19 cellular contexts compared by ENCODE assay signal in the genomic region with DNA sequence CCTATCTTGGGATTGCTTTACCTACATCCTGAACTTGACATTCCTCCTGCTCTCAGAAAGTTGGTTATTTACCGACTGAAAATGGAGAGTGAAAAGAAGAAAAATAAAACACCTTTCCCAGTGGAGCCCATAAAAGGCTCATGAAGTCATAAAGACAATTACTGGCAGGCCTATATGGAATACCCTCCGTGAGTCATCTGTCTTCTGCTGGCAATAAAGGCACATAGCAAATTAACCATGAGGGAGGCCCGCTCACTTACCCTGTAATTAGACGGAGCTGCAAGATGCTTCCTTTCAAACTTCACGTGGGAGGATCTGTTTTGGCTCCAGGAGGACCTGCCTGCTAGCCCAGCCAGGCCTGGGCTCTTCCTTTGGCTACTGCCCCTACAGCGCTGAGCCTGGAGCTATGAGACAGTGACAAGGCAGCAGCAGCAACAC.
DNase-seq lines count a peak whose midpoint lies in the region; ATAC-seq and TF ChIP-seq lines count a peak whose summit lies in the region.
"Had no signal": no experiment of that assay in that cellular context is flagged by ENCODE, and none has a peak within 500 bp of the region (broad histone marks: within the 10 kb centered on the region; RNA-seq: fewer than 3 reads in every experiment).

No MANE protein-coding gene starts in this region.

- H3K9me3 ChIP-seq in neural progenitor cell (ENCODE audit: low read depth) = no peaks in the 10 kb centered on the region
- H3K9me3 ChIP-seq: esophagus squamous epithelium, vagina had no signal

- H3K9me3 Mint-ChIP-seq in neural progenitor cell = peaks cover 9% of the 10 kb centered on the region
- H3K9me3 Mint-ChIP-seq: activated CD8-positive, alpha-beta T cell treated with anti-CD3 and anti-CD28 coated beads for 36 hours; activated naive CD8-positive, alpha-beta T cell treated with anti-CD3 and anti-CD28 coated beads, Interleukin-2, amount 10 ng/mL, durations not matched to agents 7 days and 5 days; natural killer cell treated with Interleukin-12 subunit alpha and Interleukin-12 subunit beta and Interleukin-15 and Interleukin-18, amount 100 ng/mL, for 72 hours; WTC11 had no signal

- H3K36me3 Mint-ChIP-seq in neural progenitor cell = no peaks in the 10 kb centered on the region
- H3K36me3 Mint-ChIP-seq: activated naive CD8-positive, alpha-beta T cell treated with anti-CD3 and anti-CD28 coated beads, Interleukin-2, amount 10 ng/mL, durations not matched to agents 7 days and 5 days; CD8-positive, alpha-beta memory T cell; natural killer cell treated with Interleukin-12 subunit alpha and Interleukin-12 subunit beta and Interleukin-15 and Interleukin-18, amount 100 ng/mL, for 72 hours; WTC11 had no signal

- no peaks in the 10 kb centered on the region for H3K36me3 ChIP-seq in neural progenitor cell
- H3K36me3 ChIP-seq: esophagus squamous epithelium, vagina had no signal

- H3K27me3 ChIP-seq in neural progenitor cell = no peaks in the 10 kb centered on the region
- H3K27me3 ChIP-seq: vagina had no signal

- peak overlapping the region; percentile 92 for H3K27ac Mint-ChIP-seq in neural progenitor cell
- H3K27ac Mint-ChIP-seq: activated CD8-positive, alpha-beta T cell treated with anti-CD3 and anti-CD28 coated beads for 36 hours; activated naive CD8-positive, alpha-beta T cell treated with anti-CD3 and anti-CD28 coated beads, Interleukin-2, amount 10 ng/mL, durations not matched to agents 7 days and 5 days; CD8-positive, alpha-beta memory T cell; natural killer cell treated with Interleukin-12 subunit alpha and Interleukin-12 subunit beta and Interleukin-15 and Interleukin-18, amount 100 ng/mL, for 72 hours; WTC11 had no signal

- no peak overlapping the region for H3K27ac ChIP-seq in neural progenitor cell
- H3K27ac ChIP-seq: vagina had no signal

- H3K9ac ChIP-seq in neural progenitor cell = no peak overlapping the region

- peaks cover 4% of the 10 kb centered on the region for H3K4me1 ChIP-seq in neural progenitor cell

- peaks cover 43% of the 10 kb centered on the region for H3K4me1 Mint-ChIP-seq in neural progenitor cell
- H3K4me1 Mint-ChIP-seq: activated naive CD8-positive, alpha-beta T cell treated with anti-CD3 and anti-CD28 coated beads, Interleukin-2, amount 10 ng/mL, durations not matched to agents 7 days and 5 days; CD8-positive, alpha-beta memory T cell had no signal

- peak; percentile 45 for DNase-seq in DMS 273 treated with DMSO at 0.1 percent for 48 hours (lab: John Stamatoyannopoulos, UW)
- DNase-seq in NCI-H1436 treated with DMSO at 0.1 percent for 48 hours (lab: John Stamatoyannopoulos, UW) = peak; percentile 69
- peak; percentile 36 for DNase-seq in astrocyte of the hippocampus (ENCODE audit: low read depth, low spot score)
- DNase-seq in neural progenitor cell (ENCODE audit: low spot score) = no peak
- no peak for DNase-seq in NCI-H128 (lab: John Stamatoyannopoulos, UW; ENCODE audit: unreplicated experiment)
- DNase-seq in KG1 (lab: John Stamatoyannopoulos, UW) = no peak
- DNase-seq: activated CD8-positive, alpha-beta T cell treated with anti-CD3 and anti-CD28 coated beads for 36 hours; activated naive CD8-positive, alpha-beta T cell treated with anti-CD3 and anti-CD28 coated beads, Interleukin-2, amount 10 ng/mL, durations not matched to agents 7 days and 5 days; CD8-positive, alpha-beta memory T cell; EL; esophagus squamous epithelium; NCI-H2107; retina; T-helper 2 cell had no signal

- H3F3A ChIP-seq in neural progenitor cell (ENCODE audit: low read depth) = no peaks in the 10 kb centered on the region

- H3K79me2 ChIP-seq in neural progenitor cell (ENCODE audit: low read depth) = no peaks in the 10 kb centered on the region

- no peak overlapping the region for H3K4me3 Mint-ChIP-seq in neural progenitor cell
- H3K4me3 Mint-ChIP-seq: activated CD8-positive, alpha-beta T cell treated with anti-CD3 and anti-CD28 coated beads for 36 hours; activated naive CD8-positive, alpha-beta T cell treated with anti-CD3 and anti-CD28 coated beads, Interleukin-2, amount 10 ng/mL, durations not matched to agents 7 days and 5 days; CD8-positive, alpha-beta memory T cell; natural killer cell treated with Interleukin-12 subunit alpha and Interleukin-12 subunit beta and Interleukin-15 and Interleukin-18, amount 100 ng/mL, for 72 hours; WTC11 had no signal

- H3K27me3 Mint-ChIP-seq in neural progenitor cell (ENCODE audit: insufficient read depth, low read depth) = peaks cover 12% of the 10 kb centered on the region

- no peak for TF ChIP-seq CTCF in neural progenitor cell (IDR thresholded peaks at IDR 0.05)

- no peak overlapping the region for H3K4me2 ChIP-seq in neural progenitor cell

- H4K20me1 ChIP-seq in neural progenitor cell (ENCODE audit: low read depth) = no peaks in the 10 kb centered on the region

- H2AFZ ChIP-seq in neural progenitor cell (replicated peaks) = no peak overlapping the region

- no peak for ATAC-seq in HG02588 (IDR thresholded peaks at IDR 0.05; ENCODE audit: unreplicated experiment)
- no peak for ATAC-seq in GM19035 (IDR thresholded peaks at IDR 0.05; ENCODE audit: unreplicated experiment)
- ATAC-seq: activated CD8-positive, alpha-beta T cell treated with anti-CD3 and anti-CD28 coated beads for 36 hours; natural killer cell treated with Interleukin-12 subunit alpha and Interleukin-12 subunit beta and Interleukin-15 and Interleukin-18, amount 100 ng/mL, for 72 hours; WTC11 had no signal

- no peak overlapping the region for H3K4me3 ChIP-seq in neural progenitor cell
- H3K4me3 ChIP-seq: esophagus squamous epithelium, vagina had no signal

Comparison
In these comparisons a context has a peak if more than half of its experiments do, and no peak if none do; other contexts are left out.
1. DNase-seq: peak in DMS 273 treated with DMSO at 0.1 percent for 48 hours (single experiment), NCI-H1436 treated with DMSO at 0.1 percent for 48 hours (single experiment) and astrocyte of the hippocampus (single experiment); none in neural progenitor cell (single experiment), NCI-H128 (single experiment) and KG1 (single experiment).